In the genomic region with DNA sequence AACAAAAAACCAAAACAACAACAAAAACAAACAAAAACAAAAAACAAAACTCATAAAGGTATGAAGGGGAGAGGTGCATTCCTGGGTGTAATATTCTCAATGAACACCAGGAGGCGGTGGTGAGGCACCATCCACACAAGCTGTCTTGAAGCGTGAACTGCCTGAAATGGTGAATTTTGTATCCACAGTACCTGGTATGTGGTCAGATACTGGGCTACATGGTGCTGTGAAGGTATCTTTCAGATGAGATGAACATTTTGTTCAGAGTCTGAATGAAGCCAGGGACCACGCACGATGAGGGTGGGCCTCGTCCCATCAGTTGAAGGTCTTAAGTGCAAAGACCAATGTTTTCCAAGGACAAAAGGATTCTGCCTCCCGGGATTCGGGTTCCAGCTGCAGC, we compare ENCODE assay signal across 8 cellular contexts. TPM values are rescaled to one million over a fixed set of nuclear protein-coding genes. Genes with fewer than 3 reads are reported as not detected.
DNase-seq lines count a peak whose midpoint lies in the region; ATAC-seq and TF ChIP-seq lines count a peak whose summit lies in the region.

No MANE protein-coding gene starts in this region.

- H3K27ac ChIP-seq in DND-41 (ENCODE audit: low read length), result no peak overlapping the region
- H3K27ac ChIP-seq in HL-60 (replicated peaks), result no peak overlapping the region
- H3K27ac ChIP-seq in foreskin keratinocyte, result no peak overlapping the region

- H3K4me2 ChIP-seq in DND-41 (ENCODE audit: insufficient read depth, low read length), result no peak overlapping the region

- H3K9ac ChIP-seq in DND-41 (ENCODE audit: low read depth, low read length), result no peak overlapping the region

- no peak overlapping the region for H2AFZ ChIP-seq in DND-41 (ENCODE audit: low read depth, low read length)

- H3K9me3 Mint-ChIP-seq in activated CD4-positive, alpha-beta T cell treated with anti-CD3 and anti-CD28 coated beads, Interleukin-2, amount 10 ng/mL, durations not matched to agents 24 days and 14 days, result no peaks in the 10 kb centered on the region
- no peaks in the 10 kb centered on the region for H3K9me3 Mint-ChIP-seq in stimulated activated naive CD8-positive, alpha-beta T cell treated with anti-CD3 and anti-CD28 coated beads, Interleukin-15, amount 100 ng/mL, for 72 hours

- H3K9me3 ChIP-seq in DND-41 (ENCODE audit: insufficient read depth, low read length, severe bottlenecking), result no peaks in the 10 kb centered on the region

- no peaks in the 10 kb centered on the region for H3K4me1 Mint-ChIP-seq in activated CD4-positive, alpha-beta T cell treated with anti-CD3 and anti-CD28 coated beads, Interleukin-2, amount 10 ng/mL, durations not matched to agents 24 days and 14 days
- H3K4me1 Mint-ChIP-seq in stimulated activated naive CD8-positive, alpha-beta T cell treated with anti-CD3 and anti-CD28 coated beads, Interleukin-15, amount 100 ng/mL, for 72 hours, result no peaks in the 10 kb centered on the region

- no peaks in the 10 kb centered on the region for H3K79me2 ChIP-seq in DND-41 (ENCODE audit: insufficient read depth, low read length)

- no peaks in the 10 kb centered on the region for H3K36me3 ChIP-seq in DND-41 (ENCODE audit: insufficient read depth, low read length)

- H4K20me1 ChIP-seq in DND-41 (ENCODE audit: insufficient read depth, low read length), result no peaks in the 10 kb centered on the region; the same call in 1 of the 2 replicates

- peak; percentile 50 for DNase-seq in DND-41
- DNase-seq in HL-60 (ENCODE audit: low read depth in 1 of 2, low spot score in 1 of 2), result peak; percentile 7 to 34
- peak; percentile 82 for DNase-seq in activated CD4-positive, alpha-beta T cell treated with anti-CD3 and anti-CD28 coated beads, Interleukin-2, amount 10 ng/mL, durations not matched to agents 24 days and 14 days
- DNase-seq in foreskin keratinocyte, result no peak
- DNase-seq in stimulated activated naive CD8-positive, alpha-beta T cell treated with anti-CD3 and anti-CD28 coated beads, Interleukin-15, amount 100 ng/mL, for 72 hours, result peak; percentile 36 to 51
- DNase-seq in COLO829 (ENCODE audit: low spot score), result no peak

- ATAC-seq in DND-41 (ENCODE audit: insufficient read depth, low read depth), result peak; percentile 65; the same call in 2 of the 3 replicates
- ATAC-seq in foreskin keratinocyte, result no peak
- ATAC-seq in stimulated activated naive CD8-positive, alpha-beta T cell treated with anti-CD3 and anti-CD28 coated beads, Interleukin-15, amount 100 ng/mL, for 72 hours, result peak; percentile 64
- no peak for ATAC-seq in HG02981 (IDR thresholded peaks at IDR 0.05; ENCODE audit: unreplicated experiment)
- no peak for ATAC-seq in GM19397 (IDR thresholded peaks at IDR 0.05; ENCODE audit: unreplicated experiment)

- H3K27me3 Mint-ChIP-seq in activated CD4-positive, alpha-beta T cell treated with anti-CD3 and anti-CD28 coated beads, Interleukin-2, amount 10 ng/mL, durations not matched to agents 24 days and 14 days, result no peaks in the 10 kb centered on the region
- no peaks in the 10 kb centered on the region for H3K27me3 Mint-ChIP-seq in stimulated activated naive CD8-positive, alpha-beta T cell treated with anti-CD3 and anti-CD28 coated beads, Interleukin-15, amount 100 ng/mL, for 72 hours

- intact Hi-C loops in activated CD4-positive, alpha-beta T cell treated with anti-CD3 and anti-CD28 coated beads, Interleukin-2, amount 10 ng/mL, durations not matched to agents 24 days and 14 days (cut with micrococcal nuclease), result loop anchor here (1.0 kb wide), 1 partner anchor 920 kb away; no protein-coding TSS in a partner anchor

- H3K4me3 ChIP-seq in DND-41 (ENCODE audit: low read depth in 1 of 2, low read length in 2 of 2) (no peak overlapping the region), HL-60 (replicated peaks; ENCODE audit: insufficient read depth, low read length) (no peak overlapping the region)

- H3K27me3 ChIP-seq in DND-41 (ENCODE audit: insufficient read depth, low read length, poor library complexity) (no peaks in the 10 kb centered on the region), HL-60 (ENCODE audit: insufficient read depth, poor library complexity, severe bottlenecking) (no peaks in the 10 kb centered on the region), foreskin keratinocyte (no peaks in the 10 kb centered on the region)

- H3K36me3 Mint-ChIP-seq in activated CD4-positive, alpha-beta T cell treated with anti-CD3 and anti-CD28 coated beads, Interleukin-2, amount 10 ng/mL, durations not matched to agents 24 days and 14 days (ENCODE audit: low read depth), result peaks cover 16% of the 10 kb centered on the region

- H3K4me1 ChIP-seq in DND-41 (ENCODE audit: insufficient read depth, low read length) (no peaks in the 10 kb centered on the region), foreskin keratinocyte (no peaks in the 10 kb centered on the region)

- H3K27ac Mint-ChIP-seq in activated CD4-positive, alpha-beta T cell treated with anti-CD3 and anti-CD28 coated beads, Interleukin-2, amount 10 ng/mL, durations not matched to agents 24 days and 14 days, result no peak overlapping the region
- no peak overlapping the region for H3K27ac Mint-ChIP-seq in stimulated activated naive CD8-positive, alpha-beta T cell treated with anti-CD3 and anti-CD28 coated beads, Interleukin-15, amount 100 ng/mL, for 72 hours

- H3K4me3 Mint-ChIP-seq in activated CD4-positive, alpha-beta T cell treated with anti-CD3 and anti-CD28 coated beads, Interleukin-2, amount 10 ng/mL, durations not matched to agents 24 days and 14 days, result no peak overlapping the region
- H3K4me3 Mint-ChIP-seq in stimulated activated naive CD8-positive, alpha-beta T cell treated with anti-CD3 and anti-CD28 coated beads, Interleukin-15, amount 100 ng/mL, for 72 hours, result no peak overlapping the region

- TF ChIP-seq CTCF in DND-41 (IDR thresholded peaks at IDR 0.05; ENCODE audit: borderline replicate concordance, extremely low read depth, low read length, poor library complexity, severe bottlenecking) (peak; percentile 82), HL-60 (IDR thresholded peaks at IDR 0.05; ENCODE audit: insufficient read depth, low read length) (no peak), foreskin keratinocyte (conservative IDR thresholded peaks at IDR 0.05) (peak; percentile 52)

RNA-seq across cellular contexts. Expression of a gene that starts 58.5 kb away (rescaled TPM):
- total RNA-seq in activated CD4-positive, alpha-beta T cell treated with anti-CD3 and anti-CD28 coated beads, Interleukin-2, amount 10 ng/mL, durations not matched to agents 24 days and 14 days, result 0.21 TPM in 1 of 2 replicates, not detected in the other
- total RNA-seq in foreskin keratinocyte, result not detected in 2 replicates
- not detected in 2 replicates for polyA plus RNA-seq in foreskin keratinocyte

Comparison
In these comparisons a context has a peak if more than half of its experiments do, and no peak if none do; other contexts are left out.
1. ATAC-seq: peak in DND-41 (single experiment) and stimulated activated naive CD8-positive, alpha-beta T cell treated with anti-CD3 and anti-CD28 coated beads, Interleukin-15, amount 100 ng/mL, for 72 hours (single experiment); none in foreskin keratinocyte (single experiment), HG02981 (single experiment) and GM19397 (single experiment).
2. DNase-seq: peak in DND-41 (single experiment), HL-60 (2 of 2), activated CD4-positive, alpha-beta T cell treated with anti-CD3 and anti-CD28 coated beads, Interleukin-2, amount 10 ng/mL, durations not matched to agents 24 days and 14 days (single experiment) and stimulated activated naive CD8-positive, alpha-beta T cell treated with anti-CD3 and anti-CD28 coated beads, Interleukin-15, amount 100 ng/mL, for 72 hours (2 of 2); none in foreskin keratinocyte (0 of 2) and COLO829 (single experiment).